In the genomic region with DNA sequence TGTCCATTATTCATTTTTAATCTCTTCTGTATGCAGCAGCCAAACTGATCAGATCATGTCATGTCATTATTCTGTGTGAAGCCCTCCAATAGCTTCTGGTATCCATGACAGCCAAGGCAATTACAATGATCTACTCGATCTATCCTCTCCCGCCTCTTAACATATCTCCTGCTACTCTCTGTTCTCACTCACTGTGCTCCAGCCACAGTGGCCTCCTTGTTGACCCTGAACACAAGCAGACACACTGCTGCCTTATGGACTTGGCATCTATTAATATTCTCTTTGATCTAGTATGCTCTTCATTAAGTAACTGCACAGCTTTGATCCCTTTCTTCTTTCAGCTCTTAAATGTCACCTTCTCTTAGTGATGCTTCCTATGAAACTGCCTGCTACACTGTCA, we compare ENCODE assay signal across 20 cellular contexts. TPM values are rescaled to one million over a fixed set of nuclear protein-coding genes. Genes with fewer than 3 reads are reported as not detected.
DNase-seq lines count a peak whose midpoint lies in the region; ATAC-seq and TF ChIP-seq lines count a peak whose summit lies in the region.
"Had no signal": no experiment of that assay in that cellular context is flagged by ENCODE, and none has a peak within 500 bp of the region (broad histone marks: within the 10 kb centered on the region; RNA-seq: fewer than 3 reads in every experiment).

No MANE protein-coding gene starts in this region.

- peaks cover 10% of the 10 kb centered on the region for H3K4me1 Mint-ChIP-seq in T-helper 2 cell treated with Interferon-gamma antibody and Interleukin-4, amounts not matched to agents 5 μg/mL and 100 μg/mL, for 36 hours (ENCODE audit: low read depth)
- peaks cover 35% of the 10 kb centered on the region for H3K4me1 Mint-ChIP-seq in activated naive CD4-positive, alpha-beta T cell treated with anti-CD3 and anti-CD28 coated beads, Interleukin-2, amount 50 U/mL, for 24 hours
- no peaks in the 10 kb centered on the region for H3K4me1 Mint-ChIP-seq in HFFc6 (ENCODE audit: low read depth)
- peaks cover 6% of the 10 kb centered on the region for H3K4me1 Mint-ChIP-seq in activated CD4-positive, alpha-beta memory T cell treated with anti-CD3 and anti-CD28 coated beads for 36 hours (ENCODE audit: low read depth)

- peaks cover 58% of the 10 kb centered on the region for H3K36me3 Mint-ChIP-seq in T-helper 2 cell treated with Interferon-gamma antibody and Interleukin-4, amounts not matched to agents 5 μg/mL and 100 μg/mL, for 36 hours (ENCODE audit: low read depth)
- H3K36me3 Mint-ChIP-seq in activated naive CD4-positive, alpha-beta T cell treated with anti-CD3 and anti-CD28 coated beads, Interleukin-2, amount 50 U/mL, for 24 hours, result peaks cover 33% of the 10 kb centered on the region
- H3K36me3 Mint-ChIP-seq in activated naive CD4-positive, alpha-beta T cell treated with anti-CD3 and anti-CD28 coated beads, Interleukin-2, amount 50 U/mL, for 72 hours, result peaks cover 19 to 45% of the 10 kb centered on the region in 2 donors
- peaks cover 27% of the 10 kb centered on the region for H3K36me3 Mint-ChIP-seq in HFFc6 (ENCODE audit: low read depth)
- H3K36me3 Mint-ChIP-seq in activated CD4-positive, alpha-beta memory T cell treated with anti-CD3 and anti-CD28 coated beads for 36 hours, result peaks cover 57% of the 10 kb centered on the region

- DNase-seq in T-helper 2 cell treated with Interferon-gamma antibody and Interleukin-4, amounts not matched to agents 5 μg/mL and 100 μg/mL, for 36 hours (ENCODE audit: low spot score), result no peak
- DNase-seq in T-helper 2 cell (no peak), HFFc6 (no peak)
- no peak for DNase-seq in activated naive CD4-positive, alpha-beta T cell (lab: John Stamatoyannopoulos, UW)
- DNase-seq in activated naive CD4-positive, alpha-beta T cell treated with anti-CD3 and anti-CD28 coated beads, Interleukin-2, amount 50 U/mL, for 72 hours (ENCODE audit: low spot score in 2 of 2), result no peak
- no peak for DNase-seq in activated CD4-positive, alpha-beta memory T cell treated with anti-CD3 and anti-CD28 coated beads for 36 hours
- DNase-seq: 8988T; DMS53; GF-D8; IMR-90; NCI-H1105; NCI-H146; NCI-H2029; NCI-H226; NCI-H510A treated with DMSO at 0.1 percent for 48 hours; NCI-H774; NK-92 treated with Interleukin-12 subunit alpha and Interleukin-12 subunit beta, amount 100 ng/mL, for 24 hours; SIG-M5 had no signal

- no peaks in the 10 kb centered on the region for H3K27me3 Mint-ChIP-seq in T-helper 2 cell treated with Interferon-gamma antibody and Interleukin-4, amounts not matched to agents 5 μg/mL and 100 μg/mL, for 36 hours (ENCODE audit: low read depth)
- no peaks in the 10 kb centered on the region for H3K27me3 Mint-ChIP-seq in activated naive CD4-positive, alpha-beta T cell treated with anti-CD3 and anti-CD28 coated beads, Interleukin-2, amount 50 U/mL, for 24 hours
- H3K27me3 Mint-ChIP-seq in HFFc6 (ENCODE audit: insufficient read depth), result no peaks in the 10 kb centered on the region
- H3K27me3 Mint-ChIP-seq in activated CD4-positive, alpha-beta memory T cell treated with anti-CD3 and anti-CD28 coated beads for 36 hours, result no peaks in the 10 kb centered on the region

- intact Hi-C loops in activated CD4-positive, alpha-beta memory T cell treated with anti-CD3 and anti-CD28 coated beads for 36 hours (cut with micrococcal nuclease), result no loop called here

- no peaks in the 10 kb centered on the region for H3K9me3 Mint-ChIP-seq in T-helper 2 cell treated with Interferon-gamma antibody and Interleukin-4, amounts not matched to agents 5 μg/mL and 100 μg/mL, for 36 hours
- no peaks in the 10 kb centered on the region for H3K9me3 Mint-ChIP-seq in activated naive CD4-positive, alpha-beta T cell treated with anti-CD3 and anti-CD28 coated beads, Interleukin-2, amount 50 U/mL, for 24 hours
- H3K9me3 Mint-ChIP-seq in activated naive CD4-positive, alpha-beta T cell treated with anti-CD3 and anti-CD28 coated beads, Interleukin-2, amount 50 U/mL, for 72 hours, result no peaks in the 10 kb centered on the region
- no peaks in the 10 kb centered on the region for H3K9me3 Mint-ChIP-seq in HFFc6
- no peaks in the 10 kb centered on the region for H3K9me3 Mint-ChIP-seq in activated CD4-positive, alpha-beta memory T cell treated with anti-CD3 and anti-CD28 coated beads for 36 hours

- ATAC-seq in activated naive CD4-positive, alpha-beta T cell treated with anti-CD3 and anti-CD28 coated beads, Interleukin-2, amount 50 U/mL, for 72 hours, result peak in 1 of 2 donors; percentile 24

- TF ChIP-seq CTCF in HFFc6 (IDR thresholded peaks at IDR 0.05), result no peak

- H3K4me3 Mint-ChIP-seq in T-helper 2 cell treated with Interferon-gamma antibody and Interleukin-4, amounts not matched to agents 5 μg/mL and 100 μg/mL, for 36 hours, result no peak overlapping the region
- no peak overlapping the region for H3K4me3 Mint-ChIP-seq in activated naive CD4-positive, alpha-beta T cell treated with anti-CD3 and anti-CD28 coated beads, Interleukin-2, amount 50 U/mL, for 24 hours
- no peak overlapping the region for H3K4me3 Mint-ChIP-seq in HFFc6
- no peak overlapping the region for H3K4me3 Mint-ChIP-seq in activated CD4-positive, alpha-beta memory T cell treated with anti-CD3 and anti-CD28 coated beads for 36 hours

- POLR2A ChIA-PET in activated CD4-positive, alpha-beta memory T cell treated with anti-CD3 and anti-CD28 coated beads for 36 hours (lab: Charles Lee), result no interaction called here

- CTCF ChIA-PET in activated CD4-positive, alpha-beta memory T cell treated with anti-CD3 and anti-CD28 coated beads for 36 hours (lab: Charles Lee), result no interaction called here

- peak overlapping the region; percentile 10 for H3K27ac Mint-ChIP-seq in T-helper 2 cell treated with Interferon-gamma antibody and Interleukin-4, amounts not matched to agents 5 μg/mL and 100 μg/mL, for 36 hours
- peak overlapping the region; percentile 64 for H3K27ac Mint-ChIP-seq in activated naive CD4-positive, alpha-beta T cell treated with anti-CD3 and anti-CD28 coated beads, Interleukin-2, amount 50 U/mL, for 24 hours
- peak overlapping the region; percentile 0 to 6 for H3K27ac Mint-ChIP-seq in activated naive CD4-positive, alpha-beta T cell treated with anti-CD3 and anti-CD28 coated beads, Interleukin-2, amount 50 U/mL, for 72 hours
- H3K27ac Mint-ChIP-seq in HFFc6, result no peak overlapping the region
- no peak overlapping the region for H3K27ac Mint-ChIP-seq in activated CD4-positive, alpha-beta memory T cell treated with anti-CD3 and anti-CD28 coated beads for 36 hours

RNA-seq across cellular contexts. Expression of gene PRG4, which starts 19.5 kb away (rescaled TPM):
- 10 to 100 TPM; 31.0 to 40.8 TPM for total RNA-seq in activated naive CD4-positive, alpha-beta T cell treated with anti-CD3 and anti-CD28 coated beads, Interleukin-2, amount 50 U/mL, for 72 hours
- under 1 TPM in 1 of 6 experiments, not detected in 5; 0.03 TPM for total RNA-seq in HFFc6 (2021; fragmentation: NEBNext Ultra II Directional; extraction: Animal tissue kit (Norgen Biotek cat#: 25700))
- total RNA-seq in activated CD4-positive, alpha-beta memory T cell treated with anti-CD3 and anti-CD28 coated beads for 36 hours, result 1 to 10 TPM; 4.0 to 4.8 TPM
- total RNA-seq: H4, IMR-90 had no signal

RNA-seq across cellular contexts. Expression of gene TPR, which starts 59.5 kb away (rescaled TPM):
- 100 to 1,000 TPM; 175 to 214 TPM for total RNA-seq in activated naive CD4-positive, alpha-beta T cell treated with anti-CD3 and anti-CD28 coated beads, Interleukin-2, amount 50 U/mL, for 72 hours
- 10 to 100 TPM; 61.4 to 75.6 (median 62.8) TPM for total RNA-seq in HFFc6 (2021; fragmentation: NEBNext Ultra II Directional; extraction: Animal tissue kit (Norgen Biotek cat#: 25700))
- 100 to 1,000 TPM; 130 to 131 TPM for total RNA-seq in activated CD4-positive, alpha-beta memory T cell treated with anti-CD3 and anti-CD28 coated beads for 36 hours

Comparison
In these comparisons a context has a peak if more than half of its experiments do, and no peak if none do; other contexts are left out.
1. H3K27ac Mint-ChIP-seq: peak in T-helper 2 cell treated with Interferon-gamma antibody and Interleukin-4, amounts not matched to agents 5 μg/mL and 100 μg/mL, for 36 hours (single experiment), activated naive CD4-positive, alpha-beta T cell treated with anti-CD3 and anti-CD28 coated beads, Interleukin-2, amount 50 U/mL, for 24 hours (single experiment) and activated naive CD4-positive, alpha-beta T cell treated with anti-CD3 and anti-CD28 coated beads, Interleukin-2, amount 50 U/mL, for 72 hours (2 of 2); none in HFFc6 (single experiment) and activated CD4-positive, alpha-beta memory T cell treated with anti-CD3 and anti-CD28 coated beads for 36 hours (single experiment).
2. RNA of gene PRG4, which starts 19.5 kb away (total RNA-seq): 31.0 to 40.8 TPM in activated naive CD4-positive, alpha-beta T cell treated with anti-CD3 and anti-CD28 coated beads, Interleukin-2, amount 50 U/mL, for 72 hours; 4.0 to 4.8 TPM in activated CD4-positive, alpha-beta memory T cell treated with anti-CD3 and anti-CD28 coated beads for 36 hours and 0.03 TPM in HFFc6; every median in the first group is over 4 times any median in the second.